Comparison of ENCODE assay signal across 11 cellular contexts in the genomic region with DNA sequence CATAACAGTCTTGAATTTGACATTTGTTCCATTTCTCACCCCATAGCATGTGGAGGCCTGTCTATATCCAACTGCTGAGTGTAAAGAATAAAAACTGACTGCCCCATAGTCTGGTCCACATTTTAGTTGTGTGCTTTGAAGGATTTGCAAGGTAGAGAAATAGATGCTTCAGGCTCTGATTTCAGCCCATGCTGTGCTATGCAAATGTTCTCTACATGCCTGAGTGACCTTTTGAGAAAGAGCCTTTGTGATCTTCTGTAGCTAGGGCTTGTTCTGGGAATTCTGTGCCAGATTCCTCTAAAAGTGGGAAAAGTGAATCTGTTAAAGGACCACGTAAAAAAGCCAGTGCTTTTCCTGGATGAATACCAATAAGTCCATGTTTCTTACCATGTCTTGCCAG. TPM values are rescaled to one million over a fixed set of nuclear protein-coding genes. Genes with fewer than 3 reads are reported as not detected.
DNase-seq lines count a peak whose midpoint lies in the region; ATAC-seq and TF ChIP-seq lines count a peak whose summit lies in the region.
"Had no signal": no experiment of that assay in that cellular context is flagged by ENCODE, and none has a peak within 500 bp of the region (broad histone marks: within the 10 kb centered on the region; RNA-seq: fewer than 3 reads in every experiment).

No MANE protein-coding gene starts in this region.

- DNase-seq in G401 (ENCODE audit: low spot score) = peak; percentile 95
- peak; percentile 76 for DNase-seq in NCI-H345 (lab: John Stamatoyannopoulos, UW)
- DNase-seq in endodermal cell = peak; percentile 66
- peak; percentile 74 for DNase-seq in neuronal stem cell (ENCODE audit: low spot score)
- DNase-seq in HUDEP-2 (lab: John Stamatoyannopoulos, UW; ENCODE audit: unreplicated experiment in 76 of 76) = no peak
- no peak for DNase-seq in stimulated activated CD4-positive, alpha-beta T cell treated with anti-CD3 and anti-CD28 coated beads, Interleukin-2, amount 100 ng/mL, for 24 hours
- no peak for DNase-seq in stimulated activated CD4-positive, alpha-beta T cell treated with anti-CD3 and anti-CD28 coated beads, Interleukin-2, amount 100 ng/mL, for 48 hours
- DNase-seq: naive thymus-derived CD4-positive, alpha-beta T cell had no signal

- no peaks in the 10 kb centered on the region for H3K79me1 ChIP-seq in neuronal stem cell (ENCODE audit: low read depth, low read length)

- no peak for ATAC-seq in GM18909 (IDR thresholded peaks at IDR 0.05; ENCODE audit: poor library complexity, unreplicated experiment)
- ATAC-seq: naive thymus-derived CD4-positive, alpha-beta T cell had no signal

- H2AK5ac ChIP-seq in neuronal stem cell (ENCODE audit: low read depth, low read length) = no peak overlapping the region

- no peak for TF ChIP-seq CTCF in endodermal cell (conservative IDR thresholded peaks at IDR 0.05)

- H3K27ac ChIP-seq in endodermal cell (ENCODE audit: low read depth, low read length) (peak overlapping the region; percentile 87), neuronal stem cell (replicated peaks; ENCODE audit: low read length) (peak overlapping the region; percentile 93)
- H3K27ac ChIP-seq: ascending aorta, SJSA1 had no signal

- no peak overlapping the region for H2BK120ac ChIP-seq in neuronal stem cell (ENCODE audit: low read depth, low read length)

- WGBS in endodermal cell (ENCODE audit: insufficient coverage in 1 of 2, insufficient read length in 1 of 2), 2 experiments = 0 to 7% methylated on average over 1 of the region's 1 CpG
- no CpG with 5 or more reads among the region's 1 CpG for WGBS in neuronal stem cell (ENCODE audit: extremely low coverage in 2 of 2, insufficient read length in 2 of 2, insufficient replicate concordance in 1 of 2), 2 donors

- H3K9me3 ChIP-seq in endodermal cell (ENCODE audit: control insufficient read depth, low read length) (peaks cover 5% of the 10 kb centered on the region), neuronal stem cell (replicated peaks in 1 of 2; ENCODE audit: control insufficient read depth in 2 of 2, insufficient read depth in 1 of 2, low read depth in 1 of 2, low read length in 2 of 2) (peaks cover 0 to 25% of the 10 kb centered on the region in 2 donors)
- H3K9me3 ChIP-seq: ascending aorta, SJSA1 had no signal

- H3K4me1 ChIP-seq in endodermal cell (ENCODE audit: control insufficient read depth, insufficient read depth, low read length) (peaks cover 10% of the 10 kb centered on the region), neuronal stem cell (ENCODE audit: control insufficient read depth in 2 of 2, insufficient read depth in 1 of 2, low read depth in 1 of 2, low read length in 2 of 2) (peaks cover 9 to 44% of the 10 kb centered on the region in 2 donors)

- H4K8ac ChIP-seq in neuronal stem cell (ENCODE audit: low read depth, low read length) = no peak overlapping the region

- H4K91ac ChIP-seq in neuronal stem cell (ENCODE audit: low read depth, low read length, poor library complexity) = no peak overlapping the region

- no peak overlapping the region for H2BK5ac ChIP-seq in neuronal stem cell (ENCODE audit: low read length)

- no peak overlapping the region for H3K4me2 ChIP-seq in neuronal stem cell (ENCODE audit: insufficient read depth, low read length, poor library complexity, severe bottlenecking)

- peaks cover 30% of the 10 kb centered on the region for H3K36me3 ChIP-seq in endodermal cell (ENCODE audit: control insufficient read depth, insufficient read depth, low read length)
- peaks cover 7 to 32% of the 10 kb centered on the region in 2 donors for H3K36me3 ChIP-seq in neuronal stem cell (replicated peaks in 1 of 2; ENCODE audit: control insufficient read depth in 2 of 2, insufficient read depth in 2 of 2, low read length in 2 of 2)

- H3K27me3 ChIP-seq in endodermal cell (ENCODE audit: control insufficient read depth, insufficient read depth, low read length, poor library complexity, severe bottlenecking) = no peaks in the 10 kb centered on the region
- no peaks in the 10 kb centered on the region for H3K27me3 ChIP-seq in neuronal stem cell (ENCODE audit: control insufficient read depth in 3 of 3, insufficient read depth in 3 of 3, low read depth in 1 of 3, low read length in 3 of 3)
- H3K27me3 ChIP-seq: ascending aorta, SJSA1 had no signal

- H3K27me3 Mint-ChIP-seq in endodermal cell (ENCODE audit: insufficient read depth) = no peaks in the 10 kb centered on the region

- H3K9ac ChIP-seq in endodermal cell (ENCODE audit: extremely low read depth, low read length, poor library complexity, severe bottlenecking) = no peak overlapping the region
- no peak overlapping the region for H3K9ac ChIP-seq in neuronal stem cell (ENCODE audit: low read depth, low read length, poor library complexity)

- H3K4me1 Mint-ChIP-seq in endodermal cell = peaks cover 47% of the 10 kb centered on the region

- H3K4me3 Mint-ChIP-seq in endodermal cell = no peak overlapping the region

- no peak overlapping the region for H2BK12ac ChIP-seq in neuronal stem cell (ENCODE audit: low read length)

- H2AFZ ChIP-seq in neuronal stem cell (ENCODE audit: low read length) = no peak overlapping the region

- no peak overlapping the region for H2BK15ac ChIP-seq in neuronal stem cell (ENCODE audit: low read length)

- H3K14ac ChIP-seq in neuronal stem cell (ENCODE audit: low read length) = no peak overlapping the region

- H3K9me3 Mint-ChIP-seq in endodermal cell = no peaks in the 10 kb centered on the region
- H3K9me3 Mint-ChIP-seq: naive thymus-derived CD4-positive, alpha-beta T cell had no signal

- no peak overlapping the region for H3K27ac Mint-ChIP-seq in endodermal cell

- in situ Hi-C loops in G401 (cut with HindIII; ENCODE audit: low sequenced_read_pairs) = no loop called here

- H3K4me3 ChIP-seq in endodermal cell (ENCODE audit: low read length) (peak overlapping the region; percentile 83), neuronal stem cell (ENCODE audit: low read length in 2 of 2) (peak overlapping the region in 1 of 2 donors; percentile 8)
- H3K4me3 ChIP-seq: ascending aorta, SJSA1 had no signal

- H3K36me3 Mint-ChIP-seq in endodermal cell (ENCODE audit: low read depth) = peaks cover 26% of the 10 kb centered on the region

- H3K18ac ChIP-seq in neuronal stem cell (ENCODE audit: low read length) = no peak overlapping the region

- H3K4ac ChIP-seq in neuronal stem cell (ENCODE audit: low read length) = no peak overlapping the region

- H3K23ac ChIP-seq in neuronal stem cell (ENCODE audit: low read depth, low read length, poor library complexity) = no peak overlapping the region

RNA-seq across cellular contexts. Expression of a gene that starts 5.2 kb away (rescaled TPM):
- total RNA-seq in G401 (2014; rRNA removed; shearing (Covaris generic)) = 15.1 and 17.5 TPM in 2 replicates
- total RNA-seq in endodermal cell = 10 to 100 TPM; 17.9 to 20.4 TPM
- 32.2 TPM for polyA plus RNA-seq in endodermal cell (2013, experiment 1 of 2)
- polyA plus RNA-seq in endodermal cell (2013, experiment 2 of 2) = 30.6 TPM
- polyA plus RNA-seq in neuronal stem cell (2013, experiment 1 of 2) = 31.2 TPM
- polyA plus RNA-seq in neuronal stem cell (2013, experiment 2 of 2) = 30.7 TPM

RNA-seq across cellular contexts. Expression of a gene that starts 39.9 kb away (rescaled TPM):
- 16.1 and 25.4 TPM in 2 replicates for total RNA-seq in G401 (2014; rRNA removed; shearing (Covaris generic))
- 1 to 10 TPM; 6.6 to 9.8 TPM for total RNA-seq in endodermal cell
- 6.2 TPM for polyA plus RNA-seq in endodermal cell (2013, experiment 1 of 2)
- polyA plus RNA-seq in endodermal cell (2013, experiment 2 of 2) = 6.3 TPM
- 6.1 TPM for polyA plus RNA-seq in neuronal stem cell (2013, experiment 1 of 2)
- 5.8 TPM for polyA plus RNA-seq in neuronal stem cell (2013, experiment 2 of 2)
- total RNA-seq: naive thymus-derived CD4-positive, alpha-beta T cell had no signal
- polyA plus RNA-seq: naive thymus-derived CD4-positive, alpha-beta T cell had no signal

Comparison
In these comparisons a context has a peak if more than half of its experiments do, and no peak if none do; other contexts are left out.
1. DNase-seq: peak in G401 (single experiment), NCI-H345 (single experiment), endodermal cell (single experiment) and neuronal stem cell (single experiment); none in HUDEP-2 (0 of 76), stimulated activated CD4-positive, alpha-beta T cell treated with anti-CD3 and anti-CD28 coated beads, Interleukin-2, amount 100 ng/mL, for 24 hours (0 of 2) and stimulated activated CD4-positive, alpha-beta T cell treated with anti-CD3 and anti-CD28 coated beads, Interleukin-2, amount 100 ng/mL, for 48 hours (0 of 2).